Comparison of ENCODE assay signal across 22 cellular contexts in the genomic region with DNA sequence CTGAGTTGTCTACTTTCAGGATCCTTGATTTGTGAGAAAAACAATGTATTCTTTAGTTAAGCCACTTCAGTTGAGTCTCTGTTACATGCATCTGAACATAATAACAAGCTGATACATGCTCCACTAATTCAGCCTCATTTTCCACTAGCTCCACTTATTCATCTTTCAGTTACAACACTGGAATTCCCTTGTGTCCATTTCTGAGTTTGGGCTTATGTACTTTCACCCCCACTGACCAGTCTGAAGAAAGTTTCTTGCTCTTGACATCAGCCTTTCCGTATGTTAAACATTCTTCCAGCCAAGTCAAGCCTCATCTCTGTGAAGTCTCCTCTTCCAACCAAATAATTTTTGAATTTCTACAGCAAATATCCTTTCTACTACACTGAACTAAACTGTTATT.
DNase-seq lines count a peak whose midpoint lies in the region; ATAC-seq and TF ChIP-seq lines count a peak whose summit lies in the region.
"Had no signal": no experiment of that assay in that cellular context is flagged by ENCODE, and none has a peak within 500 bp of the region (broad histone marks: within the 10 kb centered on the region; RNA-seq: fewer than 3 reads in every experiment).

No MANE protein-coding gene starts in this region.

- H3K36me3 ChIP-seq in adipocyte (ENCODE audit: control insufficient read depth, insufficient read depth, low read length, severe bottlenecking): no peaks in the 10 kb centered on the region
- no peaks in the 10 kb centered on the region for H3K36me3 ChIP-seq in mesenchymal stem cell (ENCODE audit: control insufficient read depth in 1 of 2, insufficient read depth in 2 of 2, low read depth in 1 of 2, low read length in 2 of 2)
- no peaks in the 10 kb centered on the region for H3K36me3 ChIP-seq in heart left ventricle
- H3K36me3 ChIP-seq: BE2C; BLaER1 treated with 17β-estradiol and CSF1 and Interleukin-3, amounts not matched to agents 10 nM and 100 nM; HAP-1 had no signal

- H3K9ac ChIP-seq in adipocyte (ENCODE audit: low read length) (peak overlapping the region; percentile 56), mesenchymal stem cell (ENCODE audit: low read length) (peak overlapping the region; percentile 67)
- H3K9ac ChIP-seq: BLaER1 treated with 17β-estradiol and CSF1 and Interleukin-3, amounts not matched to agents 10 nM and 100 nM had no signal

- H2AK5ac ChIP-seq in mesenchymal stem cell (ENCODE audit: low read length, severe bottlenecking): no peak overlapping the region

- no peak overlapping the region for H2BK15ac ChIP-seq in mesenchymal stem cell (ENCODE audit: low read depth, poor library complexity, severe bottlenecking)

- no peaks in the 10 kb centered on the region for H3K79me1 ChIP-seq in mesenchymal stem cell (replicated peaks; ENCODE audit: low read length, poor library complexity, severe bottlenecking)

- H4K8ac ChIP-seq in mesenchymal stem cell (ENCODE audit: low read length): no peak overlapping the region

- H3K27me3 ChIP-seq in adipocyte (replicated peaks; ENCODE audit: control insufficient read depth, insufficient read depth, low read length) (no peaks in the 10 kb centered on the region), mesenchymal stem cell (ENCODE audit: control insufficient read depth in 1 of 2, insufficient read depth in 1 of 2, low read length in 2 of 2) (no peaks in the 10 kb centered on the region), heart left ventricle (no peaks in the 10 kb centered on the region)
- H3K27me3 ChIP-seq: BE2C; BLaER1 treated with 17β-estradiol and CSF1 and Interleukin-3, amounts not matched to agents 10 nM and 100 nM had no signal

- H3K14ac ChIP-seq in mesenchymal stem cell (ENCODE audit: low read length in 2 of 2): no peak overlapping the region

- no peak overlapping the region for H3K4ac ChIP-seq in mesenchymal stem cell (ENCODE audit: low read depth in 1 of 2, low read length in 2 of 2)

- H3K4me3 ChIP-seq in adipocyte (ENCODE audit: low read length): peak overlapping the region; percentile 52
- H3K4me3 ChIP-seq in fibroblast of mammary gland (ENCODE audit: control insufficient read depth, low read depth, low read length): no peak overlapping the region
- H3K4me3 ChIP-seq in mesenchymal stem cell (ENCODE audit: insufficient read depth in 1 of 2, low read depth in 1 of 2, low read length in 2 of 2): peak overlapping the region in 1 of 2 experiments; percentile 50
- no peak overlapping the region for H3K4me3 ChIP-seq in heart left ventricle
- H3K4me3 ChIP-seq: A549; BLaER1 treated with 17β-estradiol and CSF1 and Interleukin-3, amounts not matched to agents 10 nM and 100 nM; GM12878; HAP-1 had no signal

- ATAC-seq in HG03135 (IDR thresholded peaks at IDR 0.05; ENCODE audit: unreplicated experiment) (no peak), heart left ventricle (no peak), HG02588 (IDR thresholded peaks at IDR 0.05; ENCODE audit: unreplicated experiment) (no peak)
- ATAC-seq: A549, GM12878 had no signal

- DNase-seq in adipocyte (ENCODE audit: low read depth) (no peak), fibroblast of mammary gland (ENCODE audit: low read depth) (peak; percentile 33), mesenchymal stem cell (no peak), heart left ventricle (no peak)
- DNase-seq: 8988T; ACHN; AML-193; BE2C; CD4-positive, alpha-beta T cell; CD8-positive, alpha-beta memory T cell; DMS 273 treated with DMSO at 0.1 percent for 48 hours; DMS79; EL; GDM1; GOT3; HFFc6 had no signal

- no peaks in the 10 kb centered on the region for H3K9me3 ChIP-seq in adipocyte (ENCODE audit: control insufficient read depth, low read length)
- H3K9me3 ChIP-seq in mesenchymal stem cell (ENCODE audit: control insufficient read depth, low read length): no peaks in the 10 kb centered on the region
- H3K9me3 ChIP-seq in heart left ventricle: no peaks in the 10 kb centered on the region
- H3K9me3 ChIP-seq: A549; BE2C; BLaER1 treated with 17β-estradiol and CSF1 and Interleukin-3, amounts not matched to agents 10 nM and 100 nM; HAP-1 had no signal

- H3K27ac ChIP-seq in mesenchymal stem cell (ENCODE audit: low read length, poor library complexity, severe bottlenecking) (no peak overlapping the region), heart left ventricle (no peak overlapping the region)
- H3K27ac ChIP-seq: A549; BLaER1 treated with 17β-estradiol and CSF1 and Interleukin-3, amounts not matched to agents 10 nM and 100 nM had no signal

- H3K4me1 ChIP-seq in adipocyte (ENCODE audit: control insufficient read depth, insufficient read depth, low read length): peaks cover 28% of the 10 kb centered on the region
- H3K4me1 ChIP-seq in mesenchymal stem cell (ENCODE audit: control insufficient read depth, insufficient read depth, low read depth, low read length): no peaks in the 10 kb centered on the region
- no peaks in the 10 kb centered on the region for H3K4me1 ChIP-seq in heart left ventricle
- H3K4me1 ChIP-seq: A549; BE2C; BLaER1 treated with 17β-estradiol and CSF1 and Interleukin-3, amounts not matched to agents 10 nM and 100 nM; HAP-1 had no signal

- WGBS in mesenchymal stem cell: 67% methylated on average over 1 of the region's 1 CpG
- WGBS in heart left ventricle, 4 donors: 50 to 72% (median 59%) methylated on average over 1 of the region's 1 CpG

- H3K23ac ChIP-seq in mesenchymal stem cell (ENCODE audit: low read length in 2 of 2): no peak overlapping the region

- no peak overlapping the region for H2AFZ ChIP-seq in mesenchymal stem cell (ENCODE audit: low read depth, low read length)

- TF ChIP-seq POLR2A in heart left ventricle (IDR thresholded peaks at IDR 0.05): no peak

- no peak overlapping the region for H2BK12ac ChIP-seq in mesenchymal stem cell (ENCODE audit: low read length in 2 of 2)

- H3K4me2 ChIP-seq in mesenchymal stem cell (ENCODE audit: low read length, poor library complexity, severe bottlenecking): no peak overlapping the region
- H3K4me2 ChIP-seq: A549; BLaER1 treated with 17β-estradiol and CSF1 and Interleukin-3, amounts not matched to agents 10 nM and 100 nM had no signal

- no peak overlapping the region for H3K18ac ChIP-seq in mesenchymal stem cell (ENCODE audit: low read depth in 1 of 2, low read length in 2 of 2)

- no peak overlapping the region for H2BK120ac ChIP-seq in mesenchymal stem cell (ENCODE audit: low read depth, low read length)

- no peak overlapping the region for H4K91ac ChIP-seq in mesenchymal stem cell (ENCODE audit: low read length)

- no peak overlapping the region for H2BK5ac ChIP-seq in mesenchymal stem cell (ENCODE audit: low read depth, low read length, poor library complexity, severe bottlenecking)

- no peak for TF ChIP-seq CTCF in fibroblast of mammary gland (conservative IDR thresholded peaks at IDR 0.05; ENCODE audit: control insufficient read depth, insufficient read depth, low read depth, low read length)
- TF ChIP-seq CTCF in heart left ventricle (IDR thresholded peaks at IDR 0.05): no peak

- intact Hi-C loops in heart left ventricle (cut with DNase I): no loop called here
